ENCODE assay signal across 10 cellular contexts in the genomic region with DNA sequence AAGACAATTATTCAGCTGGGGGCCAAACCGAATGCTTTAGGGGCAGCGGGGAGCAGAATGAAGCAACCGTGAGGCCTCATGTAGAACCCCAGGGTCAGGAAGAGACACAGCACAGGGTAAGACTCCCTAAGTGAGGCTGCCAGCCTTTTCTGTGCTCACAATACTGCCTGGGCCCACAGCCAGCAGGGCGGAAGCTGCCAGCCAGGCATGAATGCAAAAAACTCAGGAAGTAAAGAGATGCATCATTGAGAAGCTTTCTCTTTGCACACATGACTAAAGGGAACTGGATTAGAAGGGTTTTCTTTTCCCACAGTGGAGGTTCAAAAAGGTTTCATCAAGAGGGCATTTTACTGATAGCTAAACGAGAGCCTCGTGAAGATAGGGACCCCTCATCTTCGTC. TPM values are rescaled to one million over a fixed set of nuclear protein-coding genes. Genes with fewer than 3 reads are reported as not detected.
A peak's percentile ranks its signal among the peaks of the same experiment; 100 is the strongest.
DNase-seq lines count a peak whose midpoint lies in the region; ATAC-seq, FAIRE-seq and TF ChIP-seq lines count a peak whose summit lies in the region.
"Had no signal": no experiment of that assay in that cellular context is flagged by ENCODE, and none has a peak within 500 bp of the region (broad histone marks: within the 10 kb centered on the region; RNA-seq: fewer than 3 reads in every experiment).

No MANE protein-coding gene starts in this region.

- no peak for FAIRE-seq in H54 (lab: Jason Lieb, UNC)
- FAIRE-seq: endometrium had no signal

- no peak overlapping the region for H3K4me3 Mint-ChIP-seq in stimulated activated effector memory CD8-positive, alpha-beta T cell treated with anti-CD3 and anti-CD28 coated beads, Interleukin-12 subunit alpha, Interleukin-12 subunit beta, amount 100 ng/mL, for 72 hours

- H3K9ac ChIP-seq in MM.1S (ENCODE audit: low read length), result no peak overlapping the region

- WGBS in sigmoid colon, 2 donors, result 31 to 67% methylated on average over 7 of the region's 7 CpGs

- no peaks in the 10 kb centered on the region for H3F3A ChIP-seq in MM.1S (ENCODE audit: insufficient read depth, low read length)

- intact Hi-C loops in sigmoid colon (cut with DNase I), result no loop called here

- H3K9me3 ChIP-seq in sigmoid colon (no peaks in the 10 kb centered on the region), MM.1S (replicated peaks; ENCODE audit: insufficient read depth, low read length) (no peaks in the 10 kb centered on the region)
- H3K9me3 ChIP-seq: thoracic aorta had no signal

- H3K4me2 ChIP-seq in MM.1S (ENCODE audit: low read depth, low read length), result no peak overlapping the region

- no peak overlapping the region for H3K27ac Mint-ChIP-seq in stimulated activated effector memory CD8-positive, alpha-beta T cell treated with anti-CD3 and anti-CD28 coated beads, Interleukin-12 subunit alpha, Interleukin-12 subunit beta, amount 100 ng/mL, for 72 hours

- no peaks in the 10 kb centered on the region for H3K9me2 ChIP-seq in MM.1S (replicated peaks; ENCODE audit: insufficient read depth, low read length)

- H3K36me3 Mint-ChIP-seq in stimulated activated effector memory CD8-positive, alpha-beta T cell treated with anti-CD3 and anti-CD28 coated beads, Interleukin-12 subunit alpha, Interleukin-12 subunit beta, amount 100 ng/mL, for 72 hours, result no peaks in the 10 kb centered on the region

- H3K4me1 ChIP-seq in sigmoid colon, result peaks cover 0 to 10% (median 7%) of the 10 kb centered on the region in 4 donors
- H3K4me1 ChIP-seq in MM.1S (ENCODE audit: low read length), result peaks cover 14% of the 10 kb centered on the region

- no peaks in the 10 kb centered on the region for H3K9me3 Mint-ChIP-seq in stimulated activated effector memory CD8-positive, alpha-beta T cell treated with anti-CD3 and anti-CD28 coated beads, Interleukin-12 subunit alpha, Interleukin-12 subunit beta, amount 100 ng/mL, for 72 hours

- no peaks in the 10 kb centered on the region for H3K79me2 ChIP-seq in MM.1S (ENCODE audit: low read length)

- H2AFZ ChIP-seq in MM.1S (ENCODE audit: low read length), result no peak overlapping the region

- DNase-seq in H54 (ENCODE audit: insufficient read length, low spot score) (peak; percentile 51), globus pallidus (ENCODE audit: low spot score) (peak; percentile 70), sigmoid colon (peak; percentile 83), NCI-H82 treated with DMSO at 0.1 percent for 48 hours (lab: John Stamatoyannopoulos, UW; ENCODE audit: unreplicated experiment) (no peak), NK-92 (lab: John Stamatoyannopoulos, UW; ENCODE audit: unreplicated experiment) (no peak), MM.1S (no peak)
- DNase-seq in stimulated activated effector memory CD8-positive, alpha-beta T cell treated with anti-CD3 and anti-CD28 coated beads, Interleukin-12 subunit alpha, Interleukin-12 subunit beta, amount 100 ng/mL, for 72 hours (ENCODE audit: low spot score in 2 of 2), result no peak

- TF ChIP-seq POLR2A in H54 (IDR thresholded peaks at IDR 0.05; ENCODE audit: low read depth, low read length) (no peak), sigmoid colon (IDR thresholded peaks at IDR 0.05) (no peak)

- H3K4me3 ChIP-seq in sigmoid colon, result no peak overlapping the region
- H3K4me3 ChIP-seq in MM.1S (ENCODE audit: low read length), result no peak overlapping the region
- H3K4me3 ChIP-seq: thoracic aorta had no signal

- H3K27me3 ChIP-seq in sigmoid colon, result no peaks in the 10 kb centered on the region
- H3K27me3 ChIP-seq in MM.1S (replicated peaks; ENCODE audit: insufficient read depth, low read length), result no peaks in the 10 kb centered on the region

- no peaks in the 10 kb centered on the region for H3K4me1 Mint-ChIP-seq in stimulated activated effector memory CD8-positive, alpha-beta T cell treated with anti-CD3 and anti-CD28 coated beads, Interleukin-12 subunit alpha, Interleukin-12 subunit beta, amount 100 ng/mL, for 72 hours

- H4K20me1 ChIP-seq in MM.1S (ENCODE audit: insufficient read depth, low read length), result no peaks in the 10 kb centered on the region

- peak; percentile 91 for ATAC-seq in SK-N-SH treated with all-trans-retinoic acid at 6 μM for 48 hours
- no peak for ATAC-seq in stimulated activated effector memory CD8-positive, alpha-beta T cell treated with anti-CD3 and anti-CD28 coated beads, Interleukin-12 subunit alpha, Interleukin-12 subunit beta, amount 100 ng/mL, for 72 hours

- TF ChIP-seq CTCF in sigmoid colon (IDR thresholded peaks at IDR 0.05) (no peak), MM.1S (IDR thresholded peaks at IDR 0.05; ENCODE audit: low read length) (no peak)

- H3K36me3 ChIP-seq in sigmoid colon (no peaks in the 10 kb centered on the region), MM.1S (replicated peaks; ENCODE audit: insufficient read depth, low read length) (no peaks in the 10 kb centered on the region)
- H3K36me3 ChIP-seq: thoracic aorta had no signal

- H3K27ac ChIP-seq in sigmoid colon (peak overlapping the region; percentile 4 to 55 (median 46)), MM.1S (ENCODE audit: low read length) (no peak overlapping the region)

- no peak for TF ChIP-seq EP300 in sigmoid colon (IDR thresholded peaks at IDR 0.05)

TF ChIP-seq in SK-N-SH treated with all-trans-retinoic acid at 6 μM for 48 hours, 23 proteins besides CTCF, POLR2A, EP300 and RAD21:
- TF ChIP-seq CSDC2 (CRISPR knock-in tag; IDR thresholded peaks at IDR 0.05) (no peak), OSR1 (CRISPR knock-in tag; IDR thresholded peaks at IDR 0.05) (no peak; the same call in 1 of the 2 replicates), GLIS3 (CRISPR knock-in tag; IDR thresholded peaks at IDR 0.05) (no peak), ZNF70 (CRISPR knock-in tag; IDR thresholded peaks at IDR 0.05) (no peak), ISL1 (CRISPR knock-in tag; IDR thresholded peaks at IDR 0.05) (no peak), ESRRG (CRISPR knock-in tag; IDR thresholded peaks at IDR 0.05) (no peak), POU6F1 (CRISPR knock-in tag; IDR thresholded peaks at IDR 0.05; ENCODE audit: borderline replicate concordance, low read depth) (no peak)
- TF ChIP-seq, protein P1, sequence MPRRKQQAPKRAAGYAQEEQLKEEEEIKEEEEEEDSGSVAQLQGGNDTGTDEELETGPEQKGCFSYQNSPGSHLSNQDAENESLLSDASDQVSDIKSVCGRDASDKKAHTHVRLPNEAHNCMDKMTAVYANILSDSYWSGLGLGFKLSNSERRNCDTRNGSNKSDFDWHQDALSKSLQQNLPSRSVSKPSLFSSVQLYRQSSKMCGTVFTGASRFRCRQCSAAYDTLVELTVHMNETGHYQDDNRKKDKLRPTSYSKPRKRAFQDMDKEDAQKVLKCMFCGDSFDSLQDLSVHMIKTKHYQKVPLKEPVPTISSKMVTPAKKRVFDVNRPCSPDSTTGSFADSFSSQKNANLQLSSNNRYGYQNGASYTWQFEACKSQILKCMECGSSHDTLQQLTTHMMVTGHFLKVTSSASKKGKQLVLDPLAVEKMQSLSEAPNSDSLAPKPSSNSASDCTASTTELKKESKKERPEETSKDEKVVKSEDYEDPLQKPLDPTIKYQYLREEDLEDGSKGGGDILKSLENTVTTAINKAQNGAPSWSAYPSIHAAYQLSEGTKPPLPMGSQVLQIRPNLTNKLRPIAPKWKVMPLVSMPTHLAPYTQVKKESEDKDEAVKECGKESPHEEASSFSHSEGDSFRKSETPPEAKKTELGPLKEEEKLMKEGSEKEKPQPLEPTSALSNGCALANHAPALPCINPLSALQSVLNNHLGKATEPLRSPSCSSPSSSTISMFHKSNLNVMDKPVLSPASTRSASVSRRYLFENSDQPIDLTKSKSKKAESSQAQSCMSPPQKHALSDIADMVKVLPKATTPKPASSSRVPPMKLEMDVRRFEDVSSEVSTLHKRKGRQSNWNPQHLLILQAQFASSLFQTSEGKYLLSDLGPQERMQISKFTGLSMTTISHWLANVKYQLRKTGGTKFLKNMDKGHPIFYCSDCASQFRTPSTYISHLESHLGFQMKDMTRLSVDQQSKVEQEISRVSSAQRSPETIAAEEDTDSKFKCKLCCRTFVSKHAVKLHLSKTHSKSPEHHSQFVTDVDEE (CRISPR knock-in tag; IDR thresholded peaks at IDR 0.05), result no peak
- TF ChIP-seq, protein P2, sequence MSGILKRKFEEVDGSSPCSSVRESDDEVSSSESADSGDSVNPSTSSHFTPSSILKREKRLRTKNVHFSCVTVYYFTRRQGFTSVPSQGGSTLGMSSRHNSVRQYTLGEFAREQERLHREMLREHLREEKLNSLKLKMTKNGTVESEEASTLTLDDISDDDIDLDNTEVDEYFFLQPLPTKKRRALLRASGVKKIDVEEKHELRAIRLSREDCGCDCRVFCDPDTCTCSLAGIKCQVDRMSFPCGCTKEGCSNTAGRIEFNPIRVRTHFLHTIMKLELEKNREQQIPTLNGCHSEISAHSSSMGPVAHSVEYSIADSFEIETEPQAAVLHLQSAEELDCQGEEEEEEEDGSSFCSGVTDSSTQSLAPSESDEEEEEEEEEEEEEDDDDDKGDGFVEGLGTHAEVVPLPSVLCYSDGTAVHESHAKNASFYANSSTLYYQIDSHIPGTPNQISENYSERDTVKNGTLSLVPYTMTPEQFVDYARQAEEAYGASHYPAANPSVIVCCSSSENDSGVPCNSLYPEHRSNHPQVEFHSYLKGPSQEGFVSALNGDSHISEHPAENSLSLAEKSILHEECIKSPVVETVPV (CRISPR knock-in tag; IDR thresholded peaks at IDR 0.05), result no peak

RNA-seq across cellular contexts. Expression of gene CA12, which starts 33.3 kb away (rescaled TPM):
- 1 to 10 TPM in 2 of 4 donors, under 1 TPM in 2; 0.14 to 2.2 (median 1.3) TPM for total RNA-seq in sigmoid colon
- 10 to 100 TPM; 21.0 to 76.2 (median 29.4) TPM for polyA plus RNA-seq in sigmoid colon

Comparison
In these comparisons a context has a peak if more than half of its experiments do, and no peak if none do; other contexts are left out.
1. DNase-seq: peak in H54 (single experiment), globus pallidus (single experiment) and sigmoid colon (single experiment); none in NCI-H82 treated with DMSO at 0.1 percent for 48 hours (single experiment), NK-92 (single experiment), stimulated activated effector memory CD8-positive, alpha-beta T cell treated with anti-CD3 and anti-CD28 coated beads, Interleukin-12 subunit alpha, Interleukin-12 subunit beta, amount 100 ng/mL, for 72 hours (0 of 2) and MM.1S (single experiment).